7 cellular contexts compared by ENCODE assay signal in the genomic region with DNA sequence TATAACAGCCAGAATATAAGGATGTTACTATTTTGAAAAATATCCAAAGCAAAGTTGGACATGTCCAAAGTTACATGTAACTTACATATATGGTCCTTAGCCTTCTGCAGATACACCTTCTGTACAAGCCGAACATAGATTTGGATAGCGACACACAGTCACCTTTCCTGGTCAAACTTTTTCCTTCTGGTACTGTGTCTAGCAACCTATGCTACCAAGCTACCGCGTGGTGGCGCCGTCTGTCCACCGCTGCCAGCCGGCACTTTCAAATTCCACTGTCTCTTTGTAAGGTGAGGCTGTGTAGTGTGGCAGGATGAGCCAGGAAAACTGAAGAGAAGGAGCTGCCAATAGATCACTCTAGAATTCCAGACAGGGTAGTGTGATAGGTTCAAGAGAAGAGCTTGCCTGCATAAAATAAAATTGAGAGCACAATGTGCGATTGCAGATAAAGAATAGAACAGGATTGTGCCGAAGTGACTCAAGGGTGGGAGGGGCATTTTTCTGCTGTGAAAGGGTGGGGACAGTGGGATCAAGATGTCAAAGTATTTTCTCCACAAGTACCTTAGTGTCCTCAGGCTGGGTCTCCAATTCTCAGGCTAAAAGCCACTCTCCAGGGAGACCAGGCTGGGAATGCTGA.
DNase-seq lines count a peak whose midpoint lies in the region; ATAC-seq, FAIRE-seq and TF ChIP-seq lines count a peak whose summit lies in the region.

No MANE protein-coding gene starts in this region.

- H3K4me1 Mint-ChIP-seq in naive thymus-derived CD8-positive, alpha-beta T cell = peaks cover 19 to 34% (median 32%) of the 10 kb centered on the region in 4 donors

- no peaks in the 10 kb centered on the region for H3K27me3 Mint-ChIP-seq in naive thymus-derived CD8-positive, alpha-beta T cell

- no peaks in the 10 kb centered on the region for H3K9me3 ChIP-seq in esophagus squamous epithelium
- H3K9me3 ChIP-seq in tibial nerve = no peaks in the 10 kb centered on the region

- 18 to 22% methylated on average over 10 of the region's 10 CpGs for WGBS in esophagus squamous epithelium, 2 donors
- WGBS in tibial nerve, 2 donors = 21 to 23% methylated on average over 10 of the region's 10 CpGs

- FAIRE-seq in GM12891 (lab: Jason Lieb, UNC) = no peak

- TF ChIP-seq POLR2A in GM12891 (IDR thresholded peaks at IDR 0.05; ENCODE audit: low read depth, low read length) = no peak
- no peak for TF ChIP-seq POLR2A in esophagus squamous epithelium (IDR thresholded peaks at IDR 0.05)
- TF ChIP-seq POLR2A in tibial nerve (IDR thresholded peaks at IDR 0.05) = no peak

- no peak overlapping the region for H3K4me3 ChIP-seq in HL-60 (replicated peaks; ENCODE audit: insufficient read depth, low read length)
- H3K4me3 ChIP-seq in esophagus squamous epithelium = no peak overlapping the region
- no peak overlapping the region for H3K4me3 ChIP-seq in tibial nerve

- no peaks in the 10 kb centered on the region for H3K36me3 Mint-ChIP-seq in naive thymus-derived CD8-positive, alpha-beta T cell

- H3K27ac ChIP-seq in HL-60 (replicated peaks) (no peak overlapping the region), esophagus squamous epithelium (no peak overlapping the region), tibial nerve (no peak overlapping the region)

- H3K27ac Mint-ChIP-seq in naive thymus-derived CD8-positive, alpha-beta T cell = peak overlapping the region; percentile 59 to 99 (median 90)

- POLR2A ChIA-PET in naive thymus-derived CD8-positive, alpha-beta T cell (lab: Charles Lee) = no interaction called here

- peak; percentile 25 to 35 for ATAC-seq in naive thymus-derived CD8-positive, alpha-beta T cell

- H3K36me3 ChIP-seq in esophagus squamous epithelium = no peaks in the 10 kb centered on the region
- H3K36me3 ChIP-seq in tibial nerve = no peaks in the 10 kb centered on the region

- H3K9me3 Mint-ChIP-seq in naive thymus-derived CD8-positive, alpha-beta T cell = no peaks in the 10 kb centered on the region

- peak; percentile 74 for TF ChIP-seq CTCF in HL-60 (IDR thresholded peaks at IDR 0.05; ENCODE audit: insufficient read depth, low read length)
- TF ChIP-seq CTCF in esophagus squamous epithelium (IDR thresholded peaks at IDR 0.05) = peak; percentile 44 to 88 (median 76)
- TF ChIP-seq CTCF in tibial nerve (IDR thresholded peaks at IDR 0.05) = peak; percentile 73 to 88 (median 77)

- no peaks in the 10 kb centered on the region for H3K27me3 ChIP-seq in HL-60 (ENCODE audit: insufficient read depth, poor library complexity, severe bottlenecking)
- no peaks in the 10 kb centered on the region for H3K27me3 ChIP-seq in esophagus squamous epithelium
- H3K27me3 ChIP-seq in tibial nerve = no peaks in the 10 kb centered on the region

- DNase-seq in GM12891 (ENCODE audit: insufficient read length, low spot score) = peak; percentile 24
- peak; percentile 53 to 65 for DNase-seq in HL-60 (ENCODE audit: low read depth in 1 of 2, low spot score in 1 of 2)
- DNase-seq in NCI-H526 treated with DMSO at 0.1 percent for 48 hours (lab: John Stamatoyannopoulos, UW) = peak; percentile 67
- peak; percentile 62 for DNase-seq in activated CD8-positive, alpha-beta memory T cell treated with anti-CD3 and anti-CD28 coated beads for 24 hours
- DNase-seq in esophagus squamous epithelium (lab: John Stamatoyannopoulos, UW) = no peak
- DNase-seq in naive thymus-derived CD8-positive, alpha-beta T cell = peak in 8 of 10 donors; percentile 24 to 43 (median 29)
- DNase-seq in tibial nerve (ENCODE audit: low spot score in 2 of 2) = no peak

- intact Hi-C loops in esophagus squamous epithelium (cut with DNase I) = loop anchor here (5.0 to 10.0 kb wide), 2 partner anchors 161 to 432 kb away; no protein-coding TSS in a partner anchor

- no peak for TF ChIP-seq EP300 in tibial nerve (IDR thresholded peaks at IDR 0.05)

- H3K4me1 ChIP-seq in esophagus squamous epithelium = no peaks in the 10 kb centered on the region
- peaks cover 0 to 5% (median under 1%) of the 10 kb centered on the region in 4 donors for H3K4me1 ChIP-seq in tibial nerve

- peak overlapping the region in 9 of 10 donors; percentile 37 to 75 (median 54) for H3K4me3 Mint-ChIP-seq in naive thymus-derived CD8-positive, alpha-beta T cell

TF ChIP-seq in GM12891, 5 proteins besides CTCF, POLR2A, EP300 and RAD21:
- TF ChIP-seq POLR2AphosphoS5 (IDR thresholded peaks at IDR 0.05; ENCODE audit: low read depth, low read length) = no peak
- TF ChIP-seq PAX5 (IDR thresholded peaks at IDR 0.05; ENCODE audit: insufficient read depth, low read length, severe bottlenecking) = no peak
- no peak for TF ChIP-seq SPI1 (IDR thresholded peaks at IDR 0.05; ENCODE audit: low read depth, low read length)
- TF ChIP-seq TAF1 (IDR thresholded peaks at IDR 0.05; ENCODE audit: low read depth, low read length) = no peak
- no peak for TF ChIP-seq POU2F2 (IDR thresholded peaks at IDR 0.05; ENCODE audit: low read depth, low read length)

Comparison
In these comparisons a context has a peak if more than half of its experiments do, and no peak if none do; other contexts are left out.
1. DNase-seq: peak in GM12891 (single experiment), HL-60 (2 of 2), NCI-H526 treated with DMSO at 0.1 percent for 48 hours (single experiment), activated CD8-positive, alpha-beta memory T cell treated with anti-CD3 and anti-CD28 coated beads for 24 hours (single experiment) and naive thymus-derived CD8-positive, alpha-beta T cell (8 of 10); none in esophagus squamous epithelium (single experiment) and tibial nerve (0 of 2).
2. Peak in every context shown above with its lines, with median percentiles within 50 percentile points of each other: CTCF ChIP-seq.